Comparison of ENCODE assay signal across 8 cellular contexts in the genomic region with DNA sequence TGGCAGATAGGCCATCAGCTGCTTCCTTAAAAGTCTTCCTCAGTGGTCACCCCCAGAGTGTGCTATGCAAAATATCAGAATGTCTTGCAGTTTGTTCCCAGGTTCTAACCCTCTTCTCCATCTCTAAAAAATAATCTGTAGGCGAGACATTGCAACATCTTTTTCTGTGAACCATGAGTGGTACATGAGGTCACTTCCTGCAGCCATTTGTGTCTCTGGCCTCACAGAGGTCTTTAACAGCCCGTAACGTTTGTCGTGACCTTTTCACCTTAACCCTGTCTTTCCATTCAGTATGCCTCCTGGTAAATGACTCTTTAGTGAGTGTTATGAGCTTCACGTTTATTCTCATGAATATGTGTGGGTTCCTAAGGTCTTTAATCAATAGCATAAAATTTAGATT.
DNase-seq lines count a peak whose midpoint lies in the region; ATAC-seq and TF ChIP-seq lines count a peak whose summit lies in the region.

No MANE protein-coding gene starts in this region.

- ATAC-seq in HG03565 (IDR thresholded peaks at IDR 0.05; ENCODE audit: unreplicated experiment): peak; percentile 37
- peak; percentile 76 for ATAC-seq in activated CD8-positive, alpha-beta T cell treated with anti-CD3 and anti-CD28 coated beads for 36 hours

- peaks cover 35% of the 10 kb centered on the region for H3K36me3 Mint-ChIP-seq in activated CD8-positive, alpha-beta T cell treated with anti-CD3 and anti-CD28 coated beads for 36 hours (ENCODE audit: low read depth)

- peaks cover 50% of the 10 kb centered on the region for H3K4me1 Mint-ChIP-seq in activated CD8-positive, alpha-beta T cell treated with anti-CD3 and anti-CD28 coated beads for 36 hours (ENCODE audit: low read depth)

- peaks cover 0 to 88% (median 25%) of the 10 kb centered on the region in 6 donors for H3K36me3 ChIP-seq in spleen

- no peak overlapping the region for H3K4me3 ChIP-seq in AG10803 (ENCODE audit: low read length)
- H3K4me3 ChIP-seq in spleen: no peak overlapping the region

- intact Hi-C loops in activated CD8-positive, alpha-beta T cell treated with anti-CD3 and anti-CD28 coated beads for 36 hours (cut with micrococcal nuclease): no loop called here
- intact Hi-C loops in spleen (cut with DNase I; ENCODE audit: low total_unique reads): no loop called here

- H3K27ac Mint-ChIP-seq in activated CD8-positive, alpha-beta T cell treated with anti-CD3 and anti-CD28 coated beads for 36 hours: peak overlapping the region; percentile 96

- no peaks in the 10 kb centered on the region for H3K9me3 ChIP-seq in spleen

- in situ Hi-C loops in ACHN (cut with HindIII; ENCODE audit: low pct_ligation_motif_present, low pct_unique_long_range_greater_than_20kb, low sequenced_read_pairs): no loop called here

- peak; percentile 73 for DNase-seq in AG10803 (ENCODE audit: low read depth)
- DNase-seq in activated CD8-positive, alpha-beta T cell treated with anti-CD3 and anti-CD28 coated beads for 36 hours: peak; percentile 72
- DNase-seq in glomerular visceral epithelial cell (ENCODE audit: extremely low spot score): peak; percentile 21
- DNase-seq in spleen: no peak
- DNase-seq in ACHN: no peak
- DNase-seq in NCI-H510A treated with DMSO at 0.1 percent for 48 hours (lab: John Stamatoyannopoulos, UW): no peak
- no peak for DNase-seq in NCI-H2081 (lab: John Stamatoyannopoulos, UW)

- peak overlapping the region; percentile 22 for H3K4me3 Mint-ChIP-seq in activated CD8-positive, alpha-beta T cell treated with anti-CD3 and anti-CD28 coated beads for 36 hours

- POLR2A ChIA-PET in activated CD8-positive, alpha-beta T cell treated with anti-CD3 and anti-CD28 coated beads for 36 hours (lab: Charles Lee): interaction anchor here (1.0 to 1.8 kb wide), 3 partner anchors 24 to 53 kb away, joined by 3 to 5 read pairs (median 3); no protein-coding TSS in a partner anchor

- no peak for TF ChIP-seq POLR2A in spleen (IDR thresholded peaks at IDR 0.05)

- peak overlapping the region; percentile 8 to 78 (median 70) for H3K27ac ChIP-seq in spleen

- H3K27me3 ChIP-seq in spleen (replicated peaks in 1 of 7): no peaks in the 10 kb centered on the region

- peaks cover 17 to 65% (median 46%) of the 10 kb centered on the region in 6 donors for H3K4me1 ChIP-seq in spleen

- H3K27me3 Mint-ChIP-seq in activated CD8-positive, alpha-beta T cell treated with anti-CD3 and anti-CD28 coated beads for 36 hours: no peaks in the 10 kb centered on the region

- H3K9me3 Mint-ChIP-seq in activated CD8-positive, alpha-beta T cell treated with anti-CD3 and anti-CD28 coated beads for 36 hours: peaks cover 1% of the 10 kb centered on the region

- 16 to 40% (median 21%) methylated on average over 5 of the region's 5 CpGs for WGBS in spleen, 5 donors

- CTCF ChIA-PET in activated CD8-positive, alpha-beta T cell treated with anti-CD3 and anti-CD28 coated beads for 36 hours (lab: Charles Lee): interaction anchor here (1.3 kb wide), 1 partner anchor 18 kb away, joined by 3 read pairs; no protein-coding TSS in a partner anchor

- TF ChIP-seq CTCF in AG10803 (conservative IDR thresholded peaks at IDR 0.05; ENCODE audit: low read length) (no peak), spleen (IDR thresholded peaks at IDR 0.05 in 8 of 11, conservative IDR thresholded peaks at IDR 0.05 in 3 of 11) (no peak)
- TF ChIP-seq CTCF in activated CD8-positive, alpha-beta T cell treated with anti-CD3 and anti-CD28 coated beads for 36 hours (IDR thresholded peaks at IDR 0.05): no peak

Comparison
In these comparisons a context has a peak if more than half of its experiments do, and no peak if none do; other contexts are left out.
1. DNase-seq: peak in AG10803 (single experiment), activated CD8-positive, alpha-beta T cell treated with anti-CD3 and anti-CD28 coated beads for 36 hours (single experiment) and glomerular visceral epithelial cell (single experiment); none in spleen (single experiment), ACHN (single experiment), NCI-H510A treated with DMSO at 0.1 percent for 48 hours (single experiment) and NCI-H2081 (0 of 2).